1 cellular context compared by ENCODE assay signal in the genomic region with DNA sequence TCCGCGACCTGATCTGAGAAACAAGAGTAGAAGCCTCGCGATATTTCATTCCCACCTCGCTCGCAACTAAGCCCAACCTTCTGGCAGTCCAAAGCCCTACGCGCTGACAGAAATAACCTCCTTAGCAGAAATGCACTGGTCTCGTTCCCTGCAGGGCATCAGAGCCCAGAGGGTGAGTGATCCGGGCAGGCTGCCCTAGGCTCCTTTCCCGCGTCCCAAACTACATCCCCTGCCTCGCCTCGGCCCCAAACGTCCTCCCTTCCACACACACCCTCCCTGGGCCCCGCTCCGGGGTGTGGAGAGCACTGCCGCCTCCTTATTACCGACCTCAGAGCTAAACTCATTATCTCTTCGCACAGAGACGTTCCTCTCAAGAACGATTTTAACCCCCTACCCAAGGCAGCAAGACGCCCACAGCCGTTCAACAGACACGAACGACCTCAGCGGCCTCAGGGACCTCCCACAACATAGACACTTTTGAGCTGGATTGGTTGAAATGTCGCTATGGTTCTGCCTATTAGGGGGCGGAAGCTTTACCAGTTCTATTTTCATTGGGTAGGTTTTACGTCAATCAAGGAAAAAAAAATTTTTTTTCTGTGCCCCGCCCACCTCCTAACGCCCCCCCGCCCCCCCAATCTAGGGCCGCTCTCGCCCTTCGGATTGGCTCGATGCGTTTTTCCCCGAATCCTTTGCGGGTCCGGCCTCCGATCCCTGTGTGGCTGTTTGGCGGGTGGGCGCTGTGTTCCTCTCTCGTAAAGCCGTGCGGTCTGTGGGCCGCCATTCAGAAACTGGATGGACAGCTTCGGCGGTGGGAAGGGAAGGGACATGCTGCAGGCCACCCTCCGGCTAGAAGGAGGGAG.
TF ChIP-seq lines count a peak whose summit lies in the region.

A gene (minus strand): TSS at position 439 of the 860 bp plus-strand sequence. CDS start 95 bp downstream, at position 344.

TF ChIP-seq in HepG2, 621 proteins besides CTCF, POLR2A, EP300 and RAD21 (continued from another document and continues in another):
- TF ChIP-seq, protein P1, sequence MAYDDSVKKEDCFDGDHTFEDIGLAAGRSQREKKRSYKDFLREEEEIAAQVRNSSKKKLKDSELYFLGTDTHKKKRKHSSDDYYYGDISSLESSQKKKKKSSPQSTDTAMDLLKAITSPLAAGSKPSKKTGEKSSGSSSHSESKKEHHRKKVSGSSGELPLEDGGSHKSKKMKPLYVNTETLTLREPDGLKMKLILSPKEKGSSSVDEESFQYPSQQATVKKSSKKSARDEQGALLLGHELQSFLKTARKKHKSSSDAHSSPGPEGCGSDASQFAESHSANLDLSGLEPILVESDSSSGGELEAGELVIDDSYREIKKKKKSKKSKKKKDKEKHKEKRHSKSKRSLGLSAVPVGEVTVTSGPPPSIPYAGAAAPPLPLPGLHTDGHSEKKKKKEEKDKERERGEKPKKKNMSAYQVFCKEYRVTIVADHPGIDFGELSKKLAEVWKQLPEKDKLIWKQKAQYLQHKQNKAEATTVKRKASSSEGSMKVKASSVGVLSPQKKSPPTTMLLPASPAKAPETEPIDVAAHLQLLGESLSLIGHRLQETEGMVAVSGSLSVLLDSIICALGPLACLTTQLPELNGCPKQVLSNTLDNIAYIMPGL (CRISPR knock-in tag; IDR thresholded peaks at IDR 0.05; ENCODE audit: borderline replicate concordance in 1 of 2, low read depth in 1 of 2), result peak; percentile 49 to 74
- 0 out of 2 replicates have a peak, but pooled peaks have one; percentile 25 for TF ChIP-seq ZNF616 (CRISPR knock-in tag; IDR thresholded peaks at IDR 0.05; ENCODE audit: low read depth)
- no peak for TF ChIP-seq ZNF207 (IDR thresholded peaks at IDR 0.05; ENCODE audit: borderline replicate concordance)
- TF ChIP-seq ZNF747 (CRISPR knock-in tag; IDR thresholded peaks at IDR 0.05; ENCODE audit: borderline replicate concordance), result no peak; the same call in none of the 2 replicates
- TF ChIP-seq NONO (IDR thresholded peaks at IDR 0.05), result no peak
- 0 out of 2 replicates have a peak, but pooled peaks have one; percentile 61 for TF ChIP-seq NONO (CRISPR knock-in tag; conservative IDR thresholded peaks at IDR 0.05)
- TF ChIP-seq ZNF777 (CRISPR knock-in tag; IDR thresholded peaks at IDR 0.05), result no peak
- TF ChIP-seq SYNCRIP (IDR thresholded peaks at IDR 0.05; ENCODE audit: insufficient read depth, low read depth, low read length), result no peak
- TF ChIP-seq AHR (CRISPR knock-in tag; IDR thresholded peaks at IDR 0.05), result peak; percentile 87; the same call in 1 of the 2 replicates
- TF ChIP-seq, protein P2, sequence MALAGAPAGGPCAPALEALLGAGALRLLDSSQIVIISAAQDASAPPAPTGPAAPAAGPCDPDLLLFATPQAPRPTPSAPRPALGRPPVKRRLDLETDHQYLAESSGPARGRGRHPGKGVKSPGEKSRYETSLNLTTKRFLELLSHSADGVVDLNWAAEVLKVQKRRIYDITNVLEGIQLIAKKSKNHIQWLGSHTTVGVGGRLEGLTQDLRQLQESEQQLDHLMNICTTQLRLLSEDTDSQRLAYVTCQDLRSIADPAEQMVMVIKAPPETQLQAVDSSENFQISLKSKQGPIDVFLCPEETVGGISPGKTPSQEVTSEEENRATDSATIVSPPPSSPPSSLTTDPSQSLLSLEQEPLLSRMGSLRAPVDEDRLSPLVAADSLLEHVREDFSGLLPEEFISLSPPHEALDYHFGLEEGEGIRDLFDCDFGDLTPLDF (CRISPR knock-in tag; IDR thresholded peaks at IDR 0.05), result peak; percentile 39; the same call in 1 of the 2 replicates
- peak; percentile 89 for TF ChIP-seq ZFX (CRISPR knock-in tag; IDR thresholded peaks at IDR 0.05; ENCODE audit: low read depth)
- TF ChIP-seq, protein P3, sequence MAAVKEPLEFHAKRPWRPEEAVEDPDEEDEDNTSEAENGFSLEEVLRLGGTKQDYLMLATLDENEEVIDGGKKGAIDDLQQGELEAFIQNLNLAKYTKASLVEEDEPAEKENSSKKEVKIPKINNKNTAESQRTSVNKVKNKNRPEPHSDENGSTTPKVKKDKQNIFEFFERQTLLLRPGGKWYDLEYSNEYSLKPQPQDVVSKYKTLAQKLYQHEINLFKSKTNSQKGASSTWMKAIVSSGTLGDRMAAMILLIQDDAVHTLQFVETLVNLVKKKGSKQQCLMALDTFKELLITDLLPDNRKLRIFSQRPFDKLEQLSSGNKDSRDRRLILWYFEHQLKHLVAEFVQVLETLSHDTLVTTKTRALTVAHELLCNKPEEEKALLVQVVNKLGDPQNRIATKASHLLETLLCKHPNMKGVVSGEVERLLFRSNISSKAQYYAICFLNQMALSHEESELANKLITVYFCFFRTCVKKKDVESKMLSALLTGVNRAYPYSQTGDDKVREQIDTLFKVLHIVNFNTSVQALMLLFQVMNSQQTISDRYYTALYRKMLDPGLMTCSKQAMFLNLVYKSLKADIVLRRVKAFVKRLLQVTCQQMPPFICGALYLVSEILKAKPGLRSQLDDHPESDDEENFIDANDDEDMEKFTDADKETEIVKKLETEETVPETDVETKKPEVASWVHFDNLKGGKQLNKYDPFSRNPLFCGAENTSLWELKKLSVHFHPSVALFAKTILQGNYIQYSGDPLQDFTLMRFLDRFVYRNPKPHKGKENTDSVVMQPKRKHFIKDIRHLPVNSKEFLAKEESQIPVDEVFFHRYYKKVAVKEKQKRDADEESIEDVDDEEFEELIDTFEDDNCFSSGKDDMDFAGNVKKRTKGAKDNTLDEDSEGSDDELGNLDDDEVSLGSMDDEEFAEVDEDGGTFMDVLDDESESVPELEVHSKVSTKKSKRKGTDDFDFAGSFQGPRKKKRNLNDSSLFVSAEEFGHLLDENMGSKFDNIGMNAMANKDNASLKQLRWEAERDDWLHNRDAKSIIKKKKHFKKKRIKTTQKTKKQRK (IDR thresholded peaks at IDR 0.05; ENCODE audit: low read length), result no peak
- peak; percentile 74; the same call in 1 of the 2 replicates for TF ChIP-seq REXO4 (CRISPR knock-in tag; IDR thresholded peaks at IDR 0.05; ENCODE audit: borderline replicate concordance)
- peak; percentile 79 for TF ChIP-seq ZNF614 (CRISPR knock-in tag; IDR thresholded peaks at IDR 0.05; ENCODE audit: borderline replicate concordance)
- TF ChIP-seq ZNF12 (CRISPR knock-in tag; IDR thresholded peaks at IDR 0.05), result 0 out of 2 replicates have a peak, but pooled peaks have one; percentile 39
- peak; percentile 60; the same call in 1 of the 2 replicates for TF ChIP-seq ZNF547 (CRISPR knock-in tag; IDR thresholded peaks at IDR 0.05)
- peak; percentile 78 for TF ChIP-seq ZFY (CRISPR knock-in tag; IDR thresholded peaks at IDR 0.05)
- TF ChIP-seq DMAP1 (CRISPR knock-in tag; IDR thresholded peaks at IDR 0.05), result peak; percentile 86
- 0 out of 2 replicates have a peak, but pooled peaks have one; percentile 13 for TF ChIP-seq NFIC (IDR thresholded peaks at IDR 0.05; ENCODE audit: low read length)
- TF ChIP-seq KLF15 (CRISPR knock-in tag; IDR thresholded peaks at IDR 0.05; ENCODE audit: borderline replicate concordance), result peak; percentile 64; the same call in 1 of the 2 replicates
- TF ChIP-seq NCOA2 (CRISPR knock-in tag; IDR thresholded peaks at IDR 0.05), result peak; percentile 44; the same call in 1 of the 2 replicates
- peak; percentile 84; the same call in 1 of the 2 replicates for TF ChIP-seq STAT5B (CRISPR knock-in tag; IDR thresholded peaks at IDR 0.05)
- peak; percentile 70 for TF ChIP-seq DR1 (CRISPR knock-in tag; IDR thresholded peaks at IDR 0.05)
- no peak for TF ChIP-seq HNF4G (IDR thresholded peaks at IDR 0.05; ENCODE audit: borderline replicate concordance, low read depth, low read length)
- peak; percentile 57; the same call in 1 of the 2 replicates for TF ChIP-seq HNF4G (CRISPR knock-in tag; IDR thresholded peaks at IDR 0.05; ENCODE audit: borderline replicate concordance, low read depth)
- TF ChIP-seq TBL1XR1 (IDR thresholded peaks at IDR 0.05; ENCODE audit: borderline replicate concordance, low read length, partially characterized antibody), result no peak
- TF ChIP-seq, protein P4, sequence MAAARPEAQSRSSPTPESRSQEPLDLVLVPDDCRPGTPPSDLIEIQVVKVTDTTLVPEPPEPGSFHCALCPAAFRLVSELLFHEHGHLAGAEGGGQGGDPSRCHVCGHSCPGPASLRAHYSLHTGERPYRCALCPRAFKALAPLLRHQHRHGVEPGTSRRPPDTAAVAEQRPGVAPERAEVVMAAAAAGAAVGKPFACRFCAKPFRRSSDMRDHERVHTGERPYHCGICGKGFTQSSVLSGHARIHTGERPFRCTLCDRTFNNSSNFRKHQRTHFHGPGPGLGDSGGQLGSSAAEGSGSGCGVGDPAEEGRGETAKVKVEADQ (CRISPR knock-in tag; IDR thresholded peaks at IDR 0.05; ENCODE audit: borderline replicate concordance), result 0 out of 2 replicates have a peak, but pooled peaks have one; percentile 28
- TF ChIP-seq, protein P5, sequence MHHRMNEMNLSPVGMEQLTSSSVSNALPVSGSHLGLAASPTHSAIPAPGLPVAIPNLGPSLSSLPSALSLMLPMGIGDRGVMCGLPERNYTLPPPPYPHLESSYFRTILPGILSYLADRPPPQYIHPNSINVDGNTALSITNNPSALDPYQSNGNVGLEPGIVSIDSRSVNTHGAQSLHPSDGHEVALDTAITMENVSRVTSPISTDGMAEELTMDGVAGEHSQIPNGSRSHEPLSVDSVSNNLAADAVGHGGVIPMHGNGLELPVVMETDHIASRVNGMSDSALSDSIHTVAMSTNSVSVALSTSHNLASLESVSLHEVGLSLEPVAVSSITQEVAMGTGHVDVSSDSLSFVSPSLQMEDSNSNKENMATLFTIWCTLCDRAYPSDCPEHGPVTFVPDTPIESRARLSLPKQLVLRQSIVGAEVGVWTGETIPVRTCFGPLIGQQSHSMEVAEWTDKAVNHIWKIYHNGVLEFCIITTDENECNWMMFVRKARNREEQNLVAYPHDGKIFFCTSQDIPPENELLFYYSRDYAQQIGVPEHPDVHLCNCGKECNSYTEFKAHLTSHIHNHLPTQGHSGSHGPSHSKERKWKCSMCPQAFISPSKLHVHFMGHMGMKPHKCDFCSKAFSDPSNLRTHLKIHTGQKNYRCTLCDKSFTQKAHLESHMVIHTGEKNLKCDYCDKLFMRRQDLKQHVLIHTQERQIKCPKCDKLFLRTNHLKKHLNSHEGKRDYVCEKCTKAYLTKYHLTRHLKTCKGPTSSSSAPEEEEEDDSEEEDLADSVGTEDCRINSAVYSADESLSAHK (CRISPR knock-in tag; IDR thresholded peaks at IDR 0.05; ENCODE audit: borderline replicate concordance), result no peak; the same call in 1 of the 2 replicates
- TF ChIP-seq RBM39 (IDR thresholded peaks at IDR 0.05; ENCODE audit: low read depth, low read length, poor library complexity, severe bottlenecking), result peak; percentile 71
- TF ChIP-seq, protein P6, sequence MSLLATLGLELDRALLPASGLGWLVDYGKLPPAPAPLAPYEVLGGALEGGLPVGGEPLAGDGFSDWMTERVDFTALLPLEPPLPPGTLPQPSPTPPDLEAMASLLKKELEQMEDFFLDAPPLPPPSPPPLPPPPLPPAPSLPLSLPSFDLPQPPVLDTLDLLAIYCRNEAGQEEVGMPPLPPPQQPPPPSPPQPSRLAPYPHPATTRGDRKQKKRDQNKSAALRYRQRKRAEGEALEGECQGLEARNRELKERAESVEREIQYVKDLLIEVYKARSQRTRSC (CRISPR knock-in tag; IDR thresholded peaks at IDR 0.05; ENCODE audit: low read depth), result 0 out of 2 replicates have a peak, but pooled peaks have one; percentile 43
- peak; percentile 74; the same call in 1 of the 2 replicates for TF ChIP-seq ZFP1 (CRISPR knock-in tag; IDR thresholded peaks at IDR 0.05)
- TF ChIP-seq ZBTB42 (CRISPR knock-in tag; IDR thresholded peaks at IDR 0.05), result no peak
- 0 out of 2 replicates have a peak, but pooled peaks have one; percentile 31 for TF ChIP-seq ZNF354B (CRISPR knock-in tag; IDR thresholded peaks at IDR 0.05)
- TF ChIP-seq, protein P7, sequence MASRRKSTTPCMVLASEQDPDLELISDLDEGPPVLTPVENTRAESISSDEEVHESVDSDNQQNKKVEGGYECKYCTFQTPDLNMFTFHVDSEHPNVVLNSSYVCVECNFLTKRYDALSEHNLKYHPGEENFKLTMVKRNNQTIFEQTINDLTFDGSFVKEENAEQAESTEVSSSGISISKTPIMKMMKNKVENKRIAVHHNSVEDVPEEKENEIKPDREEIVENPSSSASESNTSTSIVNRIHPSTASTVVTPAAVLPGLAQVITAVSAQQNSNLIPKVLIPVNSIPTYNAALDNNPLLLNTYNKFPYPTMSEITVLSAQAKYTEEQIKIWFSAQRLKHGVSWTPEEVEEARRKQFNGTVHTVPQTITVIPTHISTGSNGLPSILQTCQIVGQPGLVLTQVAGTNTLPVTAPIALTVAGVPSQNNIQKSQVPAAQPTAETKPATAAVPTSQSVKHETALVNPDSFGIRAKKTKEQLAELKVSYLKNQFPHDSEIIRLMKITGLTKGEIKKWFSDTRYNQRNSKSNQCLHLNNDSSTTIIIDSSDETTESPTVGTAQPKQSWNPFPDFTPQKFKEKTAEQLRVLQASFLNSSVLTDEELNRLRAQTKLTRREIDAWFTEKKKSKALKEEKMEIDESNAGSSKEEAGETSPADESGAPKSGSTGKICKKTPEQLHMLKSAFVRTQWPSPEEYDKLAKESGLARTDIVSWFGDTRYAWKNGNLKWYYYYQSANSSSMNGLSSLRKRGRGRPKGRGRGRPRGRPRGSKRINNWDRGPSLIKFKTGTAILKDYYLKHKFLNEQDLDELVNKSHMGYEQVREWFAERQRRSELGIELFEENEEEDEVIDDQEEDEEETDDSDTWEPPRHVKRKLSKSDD (CRISPR knock-in tag; IDR thresholded peaks at IDR 0.05; ENCODE audit: low read depth), result 0 out of 2 replicates have a peak, but pooled peaks have one; percentile 50
- peak; percentile 46; the same call in 1 of the 2 replicates for TF ChIP-seq ZBTB7A (CRISPR knock-in tag; IDR thresholded peaks at IDR 0.05)
- TF ChIP-seq, protein P8, sequence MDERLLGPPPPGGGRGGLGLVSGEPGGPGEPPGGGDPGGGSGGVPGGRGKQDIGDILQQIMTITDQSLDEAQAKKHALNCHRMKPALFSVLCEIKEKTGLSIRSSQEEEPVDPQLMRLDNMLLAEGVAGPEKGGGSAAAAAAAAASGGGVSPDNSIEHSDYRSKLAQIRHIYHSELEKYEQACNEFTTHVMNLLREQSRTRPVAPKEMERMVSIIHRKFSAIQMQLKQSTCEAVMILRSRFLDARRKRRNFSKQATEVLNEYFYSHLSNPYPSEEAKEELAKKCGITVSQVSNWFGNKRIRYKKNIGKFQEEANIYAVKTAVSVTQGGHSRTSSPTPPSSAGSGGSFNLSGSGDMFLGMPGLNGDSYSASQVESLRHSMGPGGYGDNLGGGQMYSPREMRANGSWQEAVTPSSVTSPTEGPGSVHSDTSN (CRISPR knock-in tag; IDR thresholded peaks at IDR 0.05), result peak; percentile 80
- no peak for TF ChIP-seq SMARCC2 (IDR thresholded peaks at IDR 0.05)
- TF ChIP-seq, protein P9, sequence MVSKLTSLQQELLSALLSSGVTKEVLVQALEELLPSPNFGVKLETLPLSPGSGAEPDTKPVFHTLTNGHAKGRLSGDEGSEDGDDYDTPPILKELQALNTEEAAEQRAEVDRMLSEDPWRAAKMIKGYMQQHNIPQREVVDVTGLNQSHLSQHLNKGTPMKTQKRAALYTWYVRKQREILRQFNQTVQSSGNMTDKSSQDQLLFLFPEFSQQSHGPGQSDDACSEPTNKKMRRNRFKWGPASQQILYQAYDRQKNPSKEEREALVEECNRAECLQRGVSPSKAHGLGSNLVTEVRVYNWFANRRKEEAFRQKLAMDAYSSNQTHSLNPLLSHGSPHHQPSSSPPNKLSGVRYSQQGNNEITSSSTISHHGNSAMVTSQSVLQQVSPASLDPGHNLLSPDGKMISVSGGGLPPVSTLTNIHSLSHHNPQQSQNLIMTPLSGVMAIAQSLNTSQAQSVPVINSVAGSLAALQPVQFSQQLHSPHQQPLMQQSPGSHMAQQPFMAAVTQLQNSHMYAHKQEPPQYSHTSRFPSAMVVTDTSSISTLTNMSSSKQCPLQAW (CRISPR knock-in tag; IDR thresholded peaks at IDR 0.05), result peak; percentile 56; the same call in 1 of the 2 replicates
- TF ChIP-seq ZNF629 (CRISPR knock-in tag; conservative IDR thresholded peaks at IDR 0.05), result 0 out of 2 replicates have a peak, but pooled peaks have one; percentile 15
- peak; percentile 56 for TF ChIP-seq FOSL2 (CRISPR knock-in tag; IDR thresholded peaks at IDR 0.05)
